Comparison of ENCODE assay signal across 1 cellular context in the genomic region with DNA sequence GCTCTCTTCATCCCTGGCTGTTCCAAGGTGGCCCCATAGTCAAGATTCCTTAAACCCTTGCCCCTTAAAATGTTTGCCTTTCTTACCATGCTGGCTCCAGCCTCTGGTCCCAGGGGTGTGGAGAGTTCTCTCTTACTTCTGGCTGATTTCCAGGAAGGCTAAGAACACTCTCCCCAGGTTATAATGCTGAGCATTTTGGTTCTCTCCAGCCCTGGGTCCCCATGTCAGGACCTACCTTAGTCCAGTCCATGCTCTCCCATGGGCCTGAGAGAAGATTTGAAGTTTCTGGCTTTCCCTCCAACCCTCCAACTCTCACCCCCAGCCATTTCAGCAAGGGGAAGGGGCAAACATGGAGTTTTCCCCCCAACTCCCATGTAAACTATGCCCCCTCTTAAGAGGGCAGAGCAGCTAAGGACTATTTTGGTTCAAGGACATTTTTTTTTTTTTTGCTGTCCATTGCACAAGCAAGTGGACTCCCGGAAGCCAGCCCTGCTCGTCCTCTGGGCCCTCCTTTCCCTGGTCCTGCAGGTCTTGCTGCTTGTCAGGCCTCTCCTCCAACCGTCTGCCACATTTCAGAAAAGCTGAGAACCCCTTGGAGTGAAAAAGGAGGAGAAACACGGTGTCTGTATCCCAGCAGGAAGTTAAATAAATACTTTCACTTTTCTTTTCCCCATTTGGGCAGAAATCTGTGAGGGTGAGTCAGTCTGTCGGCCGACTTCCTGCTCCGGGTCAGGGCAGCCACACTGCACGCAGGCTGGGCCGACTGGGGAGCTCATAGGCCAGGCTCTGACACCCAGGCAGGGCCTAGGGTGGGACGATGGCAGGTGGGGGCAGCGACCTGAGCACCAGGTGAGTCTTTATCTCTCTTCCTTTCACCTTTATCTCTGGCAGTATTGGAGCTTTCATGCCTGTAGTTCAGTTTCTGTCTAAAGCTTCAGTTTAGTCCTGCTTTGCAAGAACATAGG.
A peak's percentile ranks its signal among the peaks of the same experiment; 100 is the strongest.
TF ChIP-seq lines count a peak whose summit lies in the region.

A gene (plus strand): TSS at position 741 of the 965 bp plus-strand sequence. CDS start 77 bp downstream, at position 818.

TF ChIP-seq in liver, 16 proteins besides CTCF, POLR2A, EP300 and RAD21 (continued from another document):
- TF ChIP-seq, protein P1, sequence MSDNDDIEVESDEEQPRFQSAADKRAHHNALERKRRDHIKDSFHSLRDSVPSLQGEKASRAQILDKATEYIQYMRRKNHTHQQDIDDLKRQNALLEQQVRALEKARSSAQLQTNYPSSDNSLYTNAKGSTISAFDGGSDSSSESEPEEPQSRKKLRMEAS (IDR thresholded peaks at IDR 0.05), result no peak
- TF ChIP-seq YY1 (IDR thresholded peaks at IDR 0.05) (peak; percentile 61), FOXA2 (IDR thresholded peaks at IDR 0.05) (no peak), HNF4A (conservative IDR thresholded peaks at IDR 0.05) (peak in 1 of 2 donors; percentile 31), EGR1 (IDR thresholded peaks at IDR 0.05; ENCODE audit: low read depth in 2 of 2) (peak; percentile 9 to 29), RXRA (IDR thresholded peaks at IDR 0.05) (peak; percentile 27 to 49), JUND (IDR thresholded peaks at IDR 0.05) (peak; percentile 94)
- TF ChIP-seq, protein P2, sequence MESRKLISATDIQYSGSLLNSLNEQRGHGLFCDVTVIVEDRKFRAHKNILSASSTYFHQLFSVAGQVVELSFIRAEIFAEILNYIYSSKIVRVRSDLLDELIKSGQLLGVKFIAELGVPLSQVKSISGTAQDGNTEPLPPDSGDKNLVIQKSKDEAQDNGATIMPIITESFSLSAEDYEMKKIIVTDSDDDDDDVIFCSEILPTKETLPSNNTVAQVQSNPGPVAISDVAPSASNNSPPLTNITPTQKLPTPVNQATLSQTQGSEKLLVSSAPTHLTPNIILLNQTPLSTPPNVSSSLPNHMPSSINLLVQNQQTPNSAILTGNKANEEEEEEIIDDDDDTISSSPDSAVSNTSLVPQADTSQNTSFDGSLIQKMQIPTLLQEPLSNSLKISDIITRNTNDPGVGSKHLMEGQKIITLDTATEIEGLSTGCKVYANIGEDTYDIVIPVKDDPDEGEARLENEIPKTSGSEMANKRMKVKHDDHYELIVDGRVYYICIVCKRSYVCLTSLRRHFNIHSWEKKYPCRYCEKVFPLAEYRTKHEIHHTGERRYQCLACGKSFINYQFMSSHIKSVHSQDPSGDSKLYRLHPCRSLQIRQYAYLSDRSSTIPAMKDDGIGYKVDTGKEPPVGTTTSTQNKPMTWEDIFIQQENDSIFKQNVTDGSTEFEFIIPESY (IDR thresholded peaks at IDR 0.05), result no peak
TF ChIP-seq in liver: peak in this region for 11.
